In the genomic region with DNA sequence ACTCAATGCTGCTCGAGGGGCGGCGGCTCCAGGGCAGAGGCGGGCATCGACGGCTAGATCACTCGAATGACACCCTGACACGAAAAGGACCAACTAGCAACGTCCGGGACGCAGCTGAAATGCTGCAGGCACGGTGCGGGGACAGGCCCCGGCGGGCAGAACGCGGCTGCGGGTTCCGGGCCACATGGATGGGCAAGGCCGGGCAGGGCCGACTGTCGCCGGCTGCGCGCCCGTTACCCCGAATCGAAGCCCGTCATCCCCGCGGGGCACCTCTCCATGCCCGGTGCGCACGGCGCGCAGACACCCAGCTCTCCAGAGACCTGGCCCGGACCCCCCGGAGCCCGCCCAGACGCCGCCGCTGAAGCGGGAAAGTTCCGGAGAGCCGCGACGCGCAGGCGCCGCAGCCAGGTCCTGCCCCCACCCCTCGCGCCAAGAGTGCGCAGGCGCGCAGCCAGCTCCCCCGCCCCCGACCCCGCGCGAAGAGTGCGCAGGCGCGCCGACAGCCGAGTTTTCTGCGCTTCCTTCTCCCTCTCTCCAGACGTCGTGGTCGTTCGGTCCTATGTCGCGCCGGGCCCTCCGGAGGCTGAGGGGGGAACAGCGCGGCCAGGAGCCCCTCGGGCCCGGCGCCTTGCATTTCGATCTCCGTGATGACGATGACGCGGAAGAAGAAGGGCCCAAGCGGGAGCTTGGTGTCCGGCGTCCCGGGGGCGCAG, we compare ENCODE assay signal across 8 cellular contexts. TPM values are rescaled to one million over a fixed set of nuclear protein-coding genes. Genes with fewer than 3 reads are reported as not detected.
DNase-seq lines count a peak whose midpoint lies in the region; ATAC-seq and TF ChIP-seq lines count a peak whose summit lies in the region.

A gene with protein sequence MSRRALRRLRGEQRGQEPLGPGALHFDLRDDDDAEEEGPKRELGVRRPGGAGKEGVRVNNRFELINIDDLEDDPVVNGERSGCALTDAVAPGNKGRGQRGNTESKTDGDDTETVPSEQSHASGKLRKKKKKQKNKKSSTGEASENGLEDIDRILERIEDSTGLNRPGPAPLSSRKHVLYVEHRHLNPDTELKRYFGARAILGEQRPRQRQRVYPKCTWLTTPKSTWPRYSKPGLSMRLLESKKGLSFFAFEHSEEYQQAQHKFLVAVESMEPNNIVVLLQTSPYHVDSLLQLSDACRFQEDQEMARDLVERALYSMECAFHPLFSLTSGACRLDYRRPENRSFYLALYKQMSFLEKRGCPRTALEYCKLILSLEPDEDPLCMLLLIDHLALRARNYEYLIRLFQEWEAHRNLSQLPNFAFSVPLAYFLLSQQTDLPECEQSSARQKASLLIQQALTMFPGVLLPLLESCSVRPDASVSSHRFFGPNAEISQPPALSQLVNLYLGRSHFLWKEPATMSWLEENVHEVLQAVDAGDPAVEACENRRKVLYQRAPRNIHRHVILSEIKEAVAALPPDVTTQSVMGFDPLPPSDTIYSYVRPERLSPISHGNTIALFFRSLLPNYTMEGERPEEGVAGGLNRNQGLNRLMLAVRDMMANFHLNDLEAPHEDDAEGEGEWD (plus strand): TSS at position 484 of the 713 bp plus-strand sequence. CDS start 76 bp downstream, at position 560.

- H3K9me3 ChIP-seq in BE2C (peaks cover 2% of the 10 kb centered on the region; the same call in 1 of the 2 replicates), liver (ENCODE audit: control insufficient read depth in 4 of 4, low read length in 3 of 4) (no peaks in the 10 kb centered on the region)

- H3K9ac ChIP-seq in liver (ENCODE audit: low read depth in 1 of 2, low read length in 2 of 2) = peak within 1 kb of the TSS; percentile 80 to 99

- H3K4me1 ChIP-seq in BE2C (peaks cover 6% of the 10 kb centered on the region), liver (ENCODE audit: control insufficient read depth in 4 of 4, insufficient read depth in 4 of 4, low read length in 3 of 4) (peaks cover 2 to 20% (median 13%) of the 10 kb centered on the region in 4 donors)

- WGBS in liver = under 1% methylated on average over 89 of the region's 89 CpGs

- H3K27ac ChIP-seq in liver (ENCODE audit: low read depth in 1 of 2, low read length in 2 of 2) = peak within 1 kb of the TSS; percentile 99 to 100

- H3K27me3 ChIP-seq in BE2C = no peaks in the 10 kb centered on the region
- no peaks in the 10 kb centered on the region for H3K27me3 ChIP-seq in liver (ENCODE audit: control insufficient read depth in 4 of 4, insufficient read depth in 4 of 4, low read length in 3 of 4)

- DNase-seq in BE2C (peak; percentile 92), GM19240 (ENCODE audit: insufficient read length, low spot score) (peak; percentile 48), NCI-H748 treated with DMSO at 0.1 percent for 48 hours (lab: John Stamatoyannopoulos, UW) (peak; percentile 67), dermis microvascular lymphatic vessel endothelial cell (ENCODE audit: low read depth in 2 of 2) (peak; percentile 60 to 90)
- peak; percentile 83 to 86 for DNase-seq in activated CD4-positive, alpha-beta T cell treated with anti-CD3 and anti-CD28 coated beads, Interleukin-2, amount 50 U/mL, for 48 hours
- DNase-seq in stimulated activated CD4-positive, alpha-beta T cell treated with anti-CD3 and anti-CD28 coated beads, Interleukin-4, amount 100 ng/mL, for 1 hour = peak; percentile 88

- TF ChIP-seq RAD21 in liver (IDR thresholded peaks at IDR 0.05) = no peak

- H3K36me3 ChIP-seq in BE2C (peaks cover 22% of the 10 kb centered on the region), liver (ENCODE audit: control insufficient read depth in 4 of 4, insufficient read depth in 3 of 4, low read depth in 1 of 4, low read length in 3 of 4) (peaks cover 0 to 8% (median 2%) of the 10 kb centered on the region in 4 donors)

- peak within 1 kb of the TSS; percentile 79 for H3K4me3 ChIP-seq in BE2C (ENCODE audit: low read depth, low read length)
- peak within 1 kb of the TSS; percentile 64 to 83 (median 77) for H3K4me3 ChIP-seq in liver (ENCODE audit: low read depth in 1 of 3, low read length in 3 of 3)

- ATAC-seq in HG03469 (IDR thresholded peaks at IDR 0.05; ENCODE audit: unreplicated experiment) = peak; percentile 23

- no peak for TF ChIP-seq CTCF in BE2C (IDR thresholded peaks at IDR 0.05; ENCODE audit: low read depth, low read length)
- no peak for TF ChIP-seq CTCF in liver (IDR thresholded peaks at IDR 0.05; ENCODE audit: low read depth, low read length, missing input control)

TF ChIP-seq in liver, 16 proteins besides CTCF, POLR2A, EP300 and RAD21:
- TF ChIP-seq, protein P1, sequence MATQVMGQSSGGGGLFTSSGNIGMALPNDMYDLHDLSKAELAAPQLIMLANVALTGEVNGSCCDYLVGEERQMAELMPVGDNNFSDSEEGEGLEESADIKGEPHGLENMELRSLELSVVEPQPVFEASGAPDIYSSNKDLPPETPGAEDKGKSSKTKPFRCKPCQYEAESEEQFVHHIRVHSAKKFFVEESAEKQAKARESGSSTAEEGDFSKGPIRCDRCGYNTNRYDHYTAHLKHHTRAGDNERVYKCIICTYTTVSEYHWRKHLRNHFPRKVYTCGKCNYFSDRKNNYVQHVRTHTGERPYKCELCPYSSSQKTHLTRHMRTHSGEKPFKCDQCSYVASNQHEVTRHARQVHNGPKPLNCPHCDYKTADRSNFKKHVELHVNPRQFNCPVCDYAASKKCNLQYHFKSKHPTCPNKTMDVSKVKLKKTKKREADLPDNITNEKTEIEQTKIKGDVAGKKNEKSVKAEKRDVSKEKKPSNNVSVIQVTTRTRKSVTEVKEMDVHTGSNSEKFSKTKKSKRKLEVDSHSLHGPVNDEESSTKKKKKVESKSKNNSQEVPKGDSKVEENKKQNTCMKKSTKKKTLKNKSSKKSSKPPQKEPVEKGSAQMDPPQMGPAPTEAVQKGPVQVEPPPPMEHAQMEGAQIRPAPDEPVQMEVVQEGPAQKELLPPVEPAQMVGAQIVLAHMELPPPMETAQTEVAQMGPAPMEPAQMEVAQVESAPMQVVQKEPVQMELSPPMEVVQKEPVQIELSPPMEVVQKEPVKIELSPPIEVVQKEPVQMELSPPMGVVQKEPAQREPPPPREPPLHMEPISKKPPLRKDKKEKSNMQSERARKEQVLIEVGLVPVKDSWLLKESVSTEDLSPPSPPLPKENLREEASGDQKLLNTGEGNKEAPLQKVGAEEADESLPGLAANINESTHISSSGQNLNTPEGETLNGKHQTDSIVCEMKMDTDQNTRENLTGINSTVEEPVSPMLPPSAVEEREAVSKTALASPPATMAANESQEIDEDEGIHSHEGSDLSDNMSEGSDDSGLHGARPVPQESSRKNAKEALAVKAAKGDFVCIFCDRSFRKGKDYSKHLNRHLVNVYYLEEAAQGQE (IDR thresholded peaks at IDR 0.05) = peak; percentile 28
- TF ChIP-seq, protein P2, sequence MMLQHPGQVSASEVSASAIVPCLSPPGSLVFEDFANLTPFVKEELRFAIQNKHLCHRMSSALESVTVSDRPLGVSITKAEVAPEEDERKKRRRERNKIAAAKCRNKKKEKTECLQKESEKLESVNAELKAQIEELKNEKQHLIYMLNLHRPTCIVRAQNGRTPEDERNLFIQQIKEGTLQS (IDR thresholded peaks at IDR 0.05) = no peak
- TF ChIP-seq EGR1 (IDR thresholded peaks at IDR 0.05; ENCODE audit: low read depth in 2 of 2) (no peak), MAX (IDR thresholded peaks at IDR 0.05) (no peak), JUND (IDR thresholded peaks at IDR 0.05) (no peak), YY1 (IDR thresholded peaks at IDR 0.05) (no peak)

RNA-seq across cellular contexts. Expression of the gene that starts here (rescaled TPM):
- 410 TPM for polyA plus RNA-seq in BE2C (2012; ENCODE audit: insufficient read depth, insufficient read length, low read depth)
- total RNA-seq in dermis microvascular lymphatic vessel endothelial cell (132 and 154 TPM in 2 replicates), liver (10 to 100 TPM; 59.6 to 98.8 TPM)
- polyA plus RNA-seq in liver = 10 to 100 TPM; 60.8 to 92.7 TPM

Comparison
In these comparisons a context has a peak if more than half of its experiments do, and no peak if none do; other contexts are left out.
1. Peak in every context shown above with its lines: DNase-seq, ATAC-seq, H3K4me3 ChIP-seq and H3K27ac ChIP-seq.